2 cellular contexts compared by ENCODE assay signal in the genomic region with DNA sequence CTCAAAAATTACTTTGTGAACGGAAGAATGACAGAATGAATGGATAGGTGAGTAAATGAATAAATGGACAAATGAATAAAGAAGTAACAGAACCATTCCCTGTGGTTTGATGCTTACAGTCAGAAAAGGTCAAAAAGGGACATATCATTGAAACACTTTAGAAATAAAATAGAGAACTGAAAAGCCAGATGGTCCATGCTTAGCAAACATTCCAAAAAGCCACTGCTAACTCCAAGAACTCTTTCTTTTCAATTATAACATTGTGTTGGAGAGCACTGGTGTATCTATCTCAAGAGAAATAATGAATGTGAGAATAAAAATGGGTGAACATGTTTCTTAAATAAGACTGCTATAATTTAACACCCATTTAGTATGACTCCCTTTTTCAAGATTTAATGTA.
TF ChIP-seq lines count a peak whose summit lies in the region.

No MANE protein-coding gene starts in this region.

TF ChIP-seq in SK-N-SH, 30 proteins besides CTCF, POLR2A, EP300 and RAD21 (continued from another document):
- no peak for TF ChIP-seq YY1 (IDR thresholded peaks at IDR 0.05; ENCODE audit: low read depth)
- TF ChIP-seq TAF1 (IDR thresholded peaks at IDR 0.05; ENCODE audit: borderline replicate concordance, low read depth, low read length) = no peak
- no peak for TF ChIP-seq EZH2phosphoT487 (IDR thresholded peaks at IDR 0.05; ENCODE audit: borderline replicate concordance, low read depth)
- TF ChIP-seq, protein P1, sequence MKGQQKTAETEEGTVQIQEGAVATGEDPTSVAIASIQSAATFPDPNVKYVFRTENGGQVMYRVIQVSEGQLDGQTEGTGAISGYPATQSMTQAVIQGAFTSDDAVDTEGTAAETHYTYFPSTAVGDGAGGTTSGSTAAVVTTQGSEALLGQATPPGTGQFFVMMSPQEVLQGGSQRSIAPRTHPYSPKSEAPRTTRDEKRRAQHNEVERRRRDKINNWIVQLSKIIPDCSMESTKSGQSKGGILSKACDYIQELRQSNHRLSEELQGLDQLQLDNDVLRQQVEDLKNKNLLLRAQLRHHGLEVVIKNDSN (IDR thresholded peaks at IDR 0.05; ENCODE audit: borderline replicate concordance, low read depth) = no peak

TF ChIP-seq in SK-N-SH treated with all-trans-retinoic acid at 6 μM for 48 hours, 23 proteins besides CTCF, POLR2A, EP300 and RAD21:
- TF ChIP-seq, protein P2, sequence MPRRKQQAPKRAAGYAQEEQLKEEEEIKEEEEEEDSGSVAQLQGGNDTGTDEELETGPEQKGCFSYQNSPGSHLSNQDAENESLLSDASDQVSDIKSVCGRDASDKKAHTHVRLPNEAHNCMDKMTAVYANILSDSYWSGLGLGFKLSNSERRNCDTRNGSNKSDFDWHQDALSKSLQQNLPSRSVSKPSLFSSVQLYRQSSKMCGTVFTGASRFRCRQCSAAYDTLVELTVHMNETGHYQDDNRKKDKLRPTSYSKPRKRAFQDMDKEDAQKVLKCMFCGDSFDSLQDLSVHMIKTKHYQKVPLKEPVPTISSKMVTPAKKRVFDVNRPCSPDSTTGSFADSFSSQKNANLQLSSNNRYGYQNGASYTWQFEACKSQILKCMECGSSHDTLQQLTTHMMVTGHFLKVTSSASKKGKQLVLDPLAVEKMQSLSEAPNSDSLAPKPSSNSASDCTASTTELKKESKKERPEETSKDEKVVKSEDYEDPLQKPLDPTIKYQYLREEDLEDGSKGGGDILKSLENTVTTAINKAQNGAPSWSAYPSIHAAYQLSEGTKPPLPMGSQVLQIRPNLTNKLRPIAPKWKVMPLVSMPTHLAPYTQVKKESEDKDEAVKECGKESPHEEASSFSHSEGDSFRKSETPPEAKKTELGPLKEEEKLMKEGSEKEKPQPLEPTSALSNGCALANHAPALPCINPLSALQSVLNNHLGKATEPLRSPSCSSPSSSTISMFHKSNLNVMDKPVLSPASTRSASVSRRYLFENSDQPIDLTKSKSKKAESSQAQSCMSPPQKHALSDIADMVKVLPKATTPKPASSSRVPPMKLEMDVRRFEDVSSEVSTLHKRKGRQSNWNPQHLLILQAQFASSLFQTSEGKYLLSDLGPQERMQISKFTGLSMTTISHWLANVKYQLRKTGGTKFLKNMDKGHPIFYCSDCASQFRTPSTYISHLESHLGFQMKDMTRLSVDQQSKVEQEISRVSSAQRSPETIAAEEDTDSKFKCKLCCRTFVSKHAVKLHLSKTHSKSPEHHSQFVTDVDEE (CRISPR knock-in tag; IDR thresholded peaks at IDR 0.05) = no peak
- TF ChIP-seq CSDC2 (CRISPR knock-in tag; IDR thresholded peaks at IDR 0.05) (no peak), BACH2 (CRISPR knock-in tag; IDR thresholded peaks at IDR 0.05; ENCODE audit: borderline replicate concordance) (no peak), ZNF70 (CRISPR knock-in tag; IDR thresholded peaks at IDR 0.05) (no peak), CSRNP3 (CRISPR knock-in tag; IDR thresholded peaks at IDR 0.05) (no peak), ZFP3 (CRISPR knock-in tag; IDR thresholded peaks at IDR 0.05) (no peak), OSR1 (CRISPR knock-in tag; IDR thresholded peaks at IDR 0.05) (no peak), TOX (CRISPR knock-in tag; IDR thresholded peaks at IDR 0.05; ENCODE audit: borderline replicate concordance) (no peak), PPARA (CRISPR knock-in tag; IDR thresholded peaks at IDR 0.05; ENCODE audit: borderline replicate concordance) (no peak), ESRRG (CRISPR knock-in tag; IDR thresholded peaks at IDR 0.05) (no peak), ZFP30 (CRISPR knock-in tag; IDR thresholded peaks at IDR 0.05) (no peak), ARNTL (CRISPR knock-in tag; IDR thresholded peaks at IDR 0.05; ENCODE audit: borderline replicate concordance, low read depth) (no peak), ISL1 (CRISPR knock-in tag; IDR thresholded peaks at IDR 0.05) (no peak), RARB (CRISPR knock-in tag; IDR thresholded peaks at IDR 0.05) (no peak), TCF4 (CRISPR knock-in tag; IDR thresholded peaks at IDR 0.05; ENCODE audit: borderline replicate concordance) (no peak)
- TF ChIP-seq, protein P3, sequence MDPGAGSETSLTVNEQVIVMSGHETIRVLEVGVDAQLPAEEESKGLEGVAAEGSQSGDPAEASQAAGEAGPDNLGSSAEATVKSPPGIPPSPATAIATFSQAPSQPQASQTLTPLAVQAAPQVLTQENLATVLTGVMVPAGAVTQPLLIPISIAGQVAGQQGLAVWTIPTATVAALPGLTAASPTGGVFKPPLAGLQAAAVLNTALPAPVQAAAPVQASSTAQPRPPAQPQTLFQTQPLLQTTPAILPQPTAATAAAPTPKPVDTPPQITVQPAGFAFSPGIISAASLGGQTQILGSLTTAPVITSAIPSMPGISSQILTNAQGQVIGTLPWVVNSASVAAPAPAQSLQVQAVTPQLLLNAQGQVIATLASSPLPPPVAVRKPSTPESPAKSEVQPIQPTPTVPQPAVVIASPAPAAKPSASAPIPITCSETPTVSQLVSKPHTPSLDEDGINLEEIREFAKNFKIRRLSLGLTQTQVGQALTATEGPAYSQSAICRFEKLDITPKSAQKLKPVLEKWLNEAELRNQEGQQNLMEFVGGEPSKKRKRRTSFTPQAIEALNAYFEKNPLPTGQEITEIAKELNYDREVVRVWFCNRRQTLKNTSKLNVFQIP (CRISPR knock-in tag; IDR thresholded peaks at IDR 0.05; ENCODE audit: borderline replicate concordance, low read depth) = no peak
